In the genomic region with DNA sequence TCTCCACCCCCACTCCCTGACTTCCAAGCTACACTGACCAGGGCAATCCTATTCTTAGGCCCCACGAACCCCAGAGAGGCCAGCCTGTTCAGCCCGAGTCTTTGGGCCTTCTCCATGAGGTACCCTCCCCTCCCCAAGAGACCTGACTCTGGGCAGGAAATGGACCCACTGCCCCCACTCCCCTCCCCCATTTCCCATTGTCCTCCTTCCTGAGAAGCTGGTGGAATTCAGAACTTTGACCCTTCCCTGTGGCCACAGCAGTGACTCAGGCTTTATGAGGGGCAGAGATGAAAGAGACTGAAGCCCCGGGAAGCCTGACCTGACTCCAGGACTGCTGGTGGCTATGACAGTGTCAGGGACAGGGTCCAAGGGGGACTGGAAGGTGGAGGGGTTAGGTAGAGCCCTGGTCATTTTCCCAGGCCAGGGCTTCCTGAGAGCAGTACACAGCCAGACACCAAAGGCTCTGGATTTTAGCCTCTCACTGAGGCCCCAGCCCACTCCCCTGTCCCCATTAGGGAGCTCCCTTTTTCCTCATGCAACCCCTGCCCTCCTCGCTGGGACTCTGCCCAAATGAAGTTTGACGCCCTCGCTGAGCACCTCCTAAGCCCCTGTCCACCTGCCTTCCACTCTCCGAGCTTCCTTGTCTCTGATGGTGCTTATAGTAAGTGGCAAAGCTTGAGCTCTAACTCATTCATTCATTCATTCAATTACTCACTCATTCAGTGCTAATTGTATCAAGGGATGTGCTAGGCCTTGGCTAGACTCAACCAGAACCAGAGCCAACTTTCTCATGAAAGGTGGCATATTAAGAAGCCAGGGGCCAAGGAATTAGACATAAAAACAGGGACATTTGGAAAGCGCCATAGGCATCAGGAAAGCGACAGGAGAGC, we compare ENCODE assay signal across 1 cellular context.
A peak's percentile ranks its signal among the peaks of the same experiment; 100 is the strongest.
TF ChIP-seq lines count a peak whose summit lies in the region.

No MANE protein-coding gene starts in this region.

TF ChIP-seq in HepG2, 621 proteins besides CTCF, POLR2A, EP300 and RAD21 (continued from another document and continues in another):
- TF ChIP-seq ATF3 (CRISPR knock-in tag; IDR thresholded peaks at IDR 0.05) (peak; percentile 91), SPEN (CRISPR knock-in tag; IDR thresholded peaks at IDR 0.05; ENCODE audit: low read depth) (peak; percentile 80), ZBTB25 (CRISPR knock-in tag; IDR thresholded peaks at IDR 0.05) (peak; percentile 47; the same call in 1 of the 2 replicates), MIXL1 (CRISPR knock-in tag; IDR thresholded peaks at IDR 0.05) (peak; percentile 67; the same call in 1 of the 2 replicates), DPF2 (CRISPR knock-in tag; IDR thresholded peaks at IDR 0.05; ENCODE audit: borderline replicate concordance, low read depth) (peak; percentile 99), ZSCAN20 (CRISPR knock-in tag; IDR thresholded peaks at IDR 0.05; ENCODE audit: borderline replicate concordance) (no peak), SSRP1 (CRISPR knock-in tag; IDR thresholded peaks at IDR 0.05) (peak; percentile 82; the same call in 1 of the 2 replicates), TAF15 (IDR thresholded peaks at IDR 0.05; ENCODE audit: low read depth, low read length, poor library complexity, severe bottlenecking) (no peak), TBX3 (IDR thresholded peaks at IDR 0.05; ENCODE audit: borderline replicate concordance) (peak; percentile 71; the same call in 1 of the 2 replicates), CCAR2 (optimal IDR thresholded peaks at IDR 0.05; ENCODE audit: low read depth, low read length) (peak; percentile 34), TCF7L2 (IDR thresholded peaks at IDR 0.05; ENCODE audit: low read depth, low read length) (peak; percentile 52; the same call in 1 of the 2 replicates), POLR2AphosphoS5 (IDR thresholded peaks at IDR 0.05; ENCODE audit: low read depth, low read length) (peak; percentile 53; the same call in 1 of the 2 replicates), PRPF4 (IDR thresholded peaks at IDR 0.05; ENCODE audit: low read depth, low read length, poor library complexity, severe bottlenecking) (peak; percentile 97), ZNF225 (CRISPR knock-in tag; IDR thresholded peaks at IDR 0.05) (peak; percentile 61; the same call in 1 of the 2 replicates), ARNTL (CRISPR knock-in tag; IDR thresholded peaks at IDR 0.05) (peak; percentile 86), MTERF4 (CRISPR knock-in tag; IDR thresholded peaks at IDR 0.05) (no peak; the same call in 1 of the 2 replicates), ELF3 (CRISPR knock-in tag; IDR thresholded peaks at IDR 0.05) (peak; percentile 91), AGO1 (IDR thresholded peaks at IDR 0.05; ENCODE audit: low read depth, low read length, poor library complexity, severe bottlenecking) (no peak), ZNF276 (CRISPR knock-in tag; IDR thresholded peaks at IDR 0.05; ENCODE audit: low read depth) (peak; percentile 55; the same call in 1 of the 2 replicates), ZSCAN25 (CRISPR knock-in tag; IDR thresholded peaks at IDR 0.05) (peak; percentile 84), MEIS1 (CRISPR knock-in tag; IDR thresholded peaks at IDR 0.05; ENCODE audit: borderline replicate concordance) (peak; percentile 95), ZNF747 (CRISPR knock-in tag; IDR thresholded peaks at IDR 0.05; ENCODE audit: borderline replicate concordance) (peak; percentile 79; the same call in 1 of the 2 replicates), ZMYM4 (CRISPR knock-in tag; IDR thresholded peaks at IDR 0.05) (peak; percentile 72), KIAA2018 (CRISPR knock-in tag; IDR thresholded peaks at IDR 0.05; ENCODE audit: borderline replicate concordance) (no peak), TEAD3 (CRISPR knock-in tag; optimal IDR thresholded peaks at IDR 0.05; ENCODE audit: borderline replicate concordance) (peak; percentile 90), ZSCAN22 (CRISPR knock-in tag; IDR thresholded peaks at IDR 0.05) (0 out of 2 replicates have a peak, but pooled peaks have one; percentile 16), MTA1 (CRISPR knock-in tag; IDR thresholded peaks at IDR 0.05; ENCODE audit: borderline replicate concordance) (peak; percentile 99), TRIM24 (CRISPR knock-in tag; IDR thresholded peaks at IDR 0.05) (peak; percentile 73; the same call in 1 of the 2 replicates), NR2F2 (IDR thresholded peaks at IDR 0.05; ENCODE audit: borderline replicate concordance, low read depth) (peak; percentile 95)
- TF ChIP-seq, protein P1, sequence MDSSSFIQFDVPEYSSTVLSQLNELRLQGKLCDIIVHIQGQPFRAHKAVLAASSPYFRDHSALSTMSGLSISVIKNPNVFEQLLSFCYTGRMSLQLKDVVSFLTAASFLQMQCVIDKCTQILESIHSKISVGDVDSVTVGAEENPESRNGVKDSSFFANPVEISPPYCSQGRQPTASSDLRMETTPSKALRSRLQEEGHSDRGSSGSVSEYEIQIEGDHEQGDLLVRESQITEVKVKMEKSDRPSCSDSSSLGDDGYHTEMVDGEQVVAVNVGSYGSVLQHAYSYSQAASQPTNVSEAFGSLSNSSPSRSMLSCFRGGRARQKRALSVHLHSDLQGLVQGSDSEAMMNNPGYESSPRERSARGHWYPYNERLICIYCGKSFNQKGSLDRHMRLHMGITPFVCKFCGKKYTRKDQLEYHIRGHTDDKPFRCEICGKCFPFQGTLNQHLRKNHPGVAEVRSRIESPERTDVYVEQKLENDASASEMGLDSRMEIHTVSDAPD (CRISPR knock-in tag; IDR thresholded peaks at IDR 0.05): peak; percentile 78
- TF ChIP-seq, protein P2, sequence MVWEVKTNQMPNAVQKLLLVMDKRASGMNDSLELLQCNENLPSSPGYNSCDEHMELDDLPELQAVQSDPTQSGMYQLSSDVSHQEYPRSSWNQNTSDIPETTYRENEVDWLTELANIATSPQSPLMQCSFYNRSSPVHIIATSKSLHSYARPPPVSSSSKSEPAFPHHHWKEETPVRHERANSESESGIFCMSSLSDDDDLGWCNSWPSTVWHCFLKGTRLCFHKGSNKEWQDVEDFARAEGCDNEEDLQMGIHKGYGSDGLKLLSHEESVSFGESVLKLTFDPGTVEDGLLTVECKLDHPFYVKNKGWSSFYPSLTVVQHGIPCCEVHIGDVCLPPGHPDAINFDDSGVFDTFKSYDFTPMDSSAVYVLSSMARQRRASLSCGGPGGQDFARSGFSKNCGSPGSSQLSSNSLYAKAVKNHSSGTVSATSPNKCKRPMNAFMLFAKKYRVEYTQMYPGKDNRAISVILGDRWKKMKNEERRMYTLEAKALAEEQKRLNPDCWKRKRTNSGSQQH (CRISPR knock-in tag; IDR thresholded peaks at IDR 0.05; ENCODE audit: low read depth): 0 out of 2 replicates have a peak, but pooled peaks have one; percentile 71
- TF ChIP-seq, protein P3, sequence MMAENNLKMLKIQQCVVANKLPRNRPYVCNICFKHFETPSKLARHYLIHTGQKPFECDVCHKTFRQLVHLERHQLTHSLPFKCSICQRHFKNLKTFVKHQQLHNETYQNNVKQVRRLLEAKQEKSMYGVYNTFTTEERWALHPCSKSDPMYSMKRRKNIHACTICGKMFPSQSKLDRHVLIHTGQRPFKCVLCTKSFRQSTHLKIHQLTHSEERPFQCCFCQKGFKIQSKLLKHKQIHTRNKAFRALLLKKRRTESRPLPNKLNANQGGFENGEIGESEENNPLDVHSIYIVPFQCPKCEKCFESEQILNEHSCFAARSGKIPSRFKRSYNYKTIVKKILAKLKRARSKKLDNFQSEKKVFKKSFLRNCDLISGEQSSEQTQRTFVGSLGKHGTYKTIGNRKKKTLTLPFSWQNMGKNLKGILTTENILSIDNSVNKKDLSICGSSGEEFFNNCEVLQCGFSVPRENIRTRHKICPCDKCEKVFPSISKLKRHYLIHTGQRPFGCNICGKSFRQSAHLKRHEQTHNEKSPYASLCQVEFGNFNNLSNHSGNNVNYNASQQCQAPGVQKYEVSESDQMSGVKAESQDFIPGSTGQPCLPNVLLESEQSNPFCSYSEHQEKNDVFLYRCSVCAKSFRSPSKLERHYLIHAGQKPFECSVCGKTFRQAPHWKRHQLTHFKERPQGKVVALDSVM (CRISPR knock-in tag; IDR thresholded peaks at IDR 0.05): peak; percentile 56
- TF ChIP-seq, protein P4, sequence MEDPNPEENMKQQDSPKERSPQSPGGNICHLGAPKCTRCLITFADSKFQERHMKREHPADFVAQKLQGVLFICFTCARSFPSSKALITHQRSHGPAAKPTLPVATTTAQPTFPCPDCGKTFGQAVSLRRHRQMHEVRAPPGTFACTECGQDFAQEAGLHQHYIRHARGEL (CRISPR knock-in tag; IDR thresholded peaks at IDR 0.05): no peak
